In genomic region chr2:176140130-176140519, GRCh38 we compare ENCODE assay signal across 8 cellular contexts. TPM values are rescaled to one million over a fixed set of nuclear protein-coding genes. Genes with fewer than 3 reads are reported as not detected.
DNase-seq lines count a peak whose midpoint lies in the region; ATAC-seq and TF ChIP-seq lines count a peak whose summit lies in the region.
"Had no signal": no experiment of that assay in that cellular context is flagged by ENCODE, and none has a peak within 500 bp of the region (broad histone marks: within the 10 kb centered on the region; RNA-seq: fewer than 3 reads in every experiment).

No MANE protein-coding gene starts in this region.

- H2AFZ ChIP-seq in GM23338: peak overlapping the region; percentile 97; the same call in 1 of the 2 replicates

- H4K20me1 ChIP-seq in GM23338 (replicated peaks; ENCODE audit: insufficient read depth): peaks cover 37% of the 10 kb centered on the region

- H3K27me3 Mint-ChIP-seq in GM23338 (ENCODE audit: insufficient read depth, low read depth, poor library complexity): peaks cover 98% of the 10 kb centered on the region
- peaks cover 61 to 97% (median 82%) of the 10 kb centered on the region in 5 donors for H3K27me3 Mint-ChIP-seq in naive thymus-derived CD8-positive, alpha-beta T cell

- POLR2A ChIA-PET in naive thymus-derived CD8-positive, alpha-beta T cell (lab: Charles Lee): no interaction called here

- H3K4me3 ChIP-seq in GM23338 (peak overlapping the region; percentile 64), spleen (peak overlapping the region in 7 of 8 donors; percentile 22 to 67 (median 38))

- H3K9me2 ChIP-seq in GM23338 (ENCODE audit: insufficient read depth): no peaks in the 10 kb centered on the region

- H3K4me1 Mint-ChIP-seq in GM23338: peaks cover 20% of the 10 kb centered on the region
- peaks cover 9 to 36% (median 31%) of the 10 kb centered on the region in 4 donors for H3K4me1 Mint-ChIP-seq in naive thymus-derived CD8-positive, alpha-beta T cell

- H3K36me3 Mint-ChIP-seq in GM23338 (ENCODE audit: low read depth): no peaks in the 10 kb centered on the region; the same call in 2 of the 3 replicates
- H3K36me3 Mint-ChIP-seq in naive thymus-derived CD8-positive, alpha-beta T cell: peaks cover 2 to 18% (median 17%) of the 10 kb centered on the region in 3 donors

- H3K4me1 ChIP-seq in GM23338 (ENCODE audit: insufficient read depth): peaks cover 25% of the 10 kb centered on the region
- peaks cover 7 to 48% (median 33%) of the 10 kb centered on the region in 6 donors for H3K4me1 ChIP-seq in spleen

- no peaks in the 10 kb centered on the region for H3K36me3 ChIP-seq in GM23338 (ENCODE audit: insufficient read depth)
- no peaks in the 10 kb centered on the region for H3K36me3 ChIP-seq in spleen

- ATAC-seq in GM23338 (no peak), HG02870 (IDR thresholded peaks at IDR 0.05; ENCODE audit: unreplicated experiment) (no peak)
- no peak for ATAC-seq in naive thymus-derived CD8-positive, alpha-beta T cell

- no peak for TF ChIP-seq POLR2A in spleen (IDR thresholded peaks at IDR 0.05)

- intact Hi-C loops in spleen (cut with DNase I; ENCODE audit: low total_unique reads): loop anchor here (5.0 kb wide), 1 partner anchor 412 kb away; no protein-coding TSS in a partner anchor

- peaks cover 3% of the 10 kb centered on the region; the same call in 1 of the 3 replicates for H3K9me3 Mint-ChIP-seq in GM23338
- H3K9me3 Mint-ChIP-seq in naive thymus-derived CD8-positive, alpha-beta T cell: peaks cover 0 to 35% (median 8%) of the 10 kb centered on the region in 9 donors

- 9 to 18% (median 14%) methylated on average over 13 of the region's 13 CpGs for WGBS in spleen, 5 donors

- H3K4me2 ChIP-seq in GM23338: peak overlapping the region; percentile 81

- H3K4me3 Mint-ChIP-seq in GM23338: peak overlapping the region; percentile 62
- H3K4me3 Mint-ChIP-seq in naive thymus-derived CD8-positive, alpha-beta T cell: peak overlapping the region in 4 of 10 donors; percentile 26 to 56 (median 32)

- TF ChIP-seq CTCF in GM23338 (conservative IDR thresholded peaks at IDR 0.05; ENCODE audit: low read depth in 2 of 2) (no peak), spleen (IDR thresholded peaks at IDR 0.05 in 8 of 11, conservative IDR thresholded peaks at IDR 0.05 in 3 of 11) (no peak)

- H3K27ac ChIP-seq in GM23338 (ENCODE audit: low read depth): no peak overlapping the region
- H3K27ac ChIP-seq in spleen: peak overlapping the region in 7 of 8 donors; percentile 73 to 93 (median 86)

- H3K27ac Mint-ChIP-seq in GM23338: no peak overlapping the region
- H3K27ac Mint-ChIP-seq in naive thymus-derived CD8-positive, alpha-beta T cell: peak overlapping the region in 1 of 10 donors; percentile 24

- H3K27me3 ChIP-seq in GM23338 (ENCODE audit: insufficient read depth) (peaks cover 100% of the 10 kb centered on the region), spleen (replicated peaks in 1 of 7) (peaks cover 0 to 100% (median 68%) of the 10 kb centered on the region in 7 donors)

- H3K79me2 ChIP-seq in GM23338 (replicated peaks; ENCODE audit: insufficient read depth): no peaks in the 10 kb centered on the region

- no peaks in the 10 kb centered on the region for H3K9me3 ChIP-seq in spleen

- peaks cover 30% of the 10 kb centered on the region for H3F3A ChIP-seq in GM23338 (replicated peaks; ENCODE audit: low read depth)

- no peak for DNase-seq in GM23338 (ENCODE audit: low spot score)
- peak; percentile 76 for DNase-seq in RPMI7951 (ENCODE audit: low read depth)
- DNase-seq in globus pallidus (ENCODE audit: low spot score): peak; percentile 11
- DNase-seq in spleen: no peak
- no peak for DNase-seq in naive thymus-derived CD8-positive, alpha-beta T cell
- no peak for DNase-seq in NCI-H1436 treated with DMSO at 0.1 percent for 48 hours (lab: John Stamatoyannopoulos, UW)

RNA-seq across cellular contexts. Expression of gene HOXD8, which starts 10.6 kb away (rescaled TPM):
- total RNA-seq in GM23338 (2014; rRNA removed; shearing (Covaris generic)): not detected in 2 replicates
- polyA plus RNA-seq in GM23338 (2016; fragmentation: Nextera tagmentation; extraction: Ambion mirVana) (not detected in 2 replicates), spleen (10 to 100 TPM in 1 of 3 donors, 1 to 10 TPM in 2; 4.7 to 15.7 (median 6.0) TPM)
- 11.7 and 16.1 TPM in 2 replicates for total RNA-seq in RPMI7951 (2014; rRNA removed; shearing (Covaris generic))
- 10 to 100 TPM; 10.5 to 27.0 (median 16.8) TPM for total RNA-seq in spleen
- not detected for total RNA-seq in naive thymus-derived CD8-positive, alpha-beta T cell
- polyA plus RNA-seq in naive thymus-derived CD8-positive, alpha-beta T cell: not detected

RNA-seq across cellular contexts. Expression of gene HOXD4, which starts 11.2 kb away (rescaled TPM):
- total RNA-seq in GM23338 (2014; rRNA removed; shearing (Covaris generic)): not detected in 2 replicates
- not detected in 2 replicates for polyA plus RNA-seq in GM23338 (2016; fragmentation: Nextera tagmentation; extraction: Ambion mirVana)
- total RNA-seq in RPMI7951 (2014; rRNA removed; shearing (Covaris generic)): 7.2 and 9.6 TPM in 2 replicates
- total RNA-seq in spleen: 1 to 10 TPM; 3.9 to 9.8 (median 8.3) TPM
- 1 to 10 TPM in 2 of 3 donors, under 1 TPM in 1; 0.88 to 5.1 (median 2.1) TPM for polyA plus RNA-seq in spleen
- not detected for total RNA-seq in naive thymus-derived CD8-positive, alpha-beta T cell
- polyA plus RNA-seq in naive thymus-derived CD8-positive, alpha-beta T cell: not detected
- total RNA-seq: temporal lobe had no signal

RNA-seq across cellular contexts. Expression of gene HOXD3, which starts 17.0 kb away (rescaled TPM):
- total RNA-seq in GM23338 (2014; rRNA removed; shearing (Covaris generic)): not detected in 2 replicates
- not detected in 2 replicates for polyA plus RNA-seq in GM23338 (2016; fragmentation: Nextera tagmentation; extraction: Ambion mirVana)
- total RNA-seq in RPMI7951 (2014; rRNA removed; shearing (Covaris generic)): 1.6 and 2.1 TPM in 2 replicates
- 10 to 100 TPM in 2 of 7 donors, 1 to 10 TPM in 5; 4.5 to 15.3 (median 9.8) TPM for total RNA-seq in spleen
- polyA plus RNA-seq in spleen: 1 to 10 TPM; 1.2 to 4.4 (median 1.7) TPM
- not detected for total RNA-seq in naive thymus-derived CD8-positive, alpha-beta T cell
- not detected for polyA plus RNA-seq in naive thymus-derived CD8-positive, alpha-beta T cell
- total RNA-seq: temporal lobe had no signal

RNA-seq across cellular contexts. Expression of gene HOXD9, which starts 17.6 kb away (rescaled TPM):
- total RNA-seq in GM23338 (2014; rRNA removed; shearing (Covaris generic)): not detected in 2 replicates
- not detected in 2 replicates for polyA plus RNA-seq in GM23338 (2016; fragmentation: Nextera tagmentation; extraction: Ambion mirVana)
- 1.4 TPM in 2 replicates for total RNA-seq in RPMI7951 (2014; rRNA removed; shearing (Covaris generic))
- 1 to 10 TPM; 1.1 to 4.0 (median 2.9) TPM for total RNA-seq in spleen
- 1 to 10 TPM; 1.2 to 3.6 (median 1.5) TPM for polyA plus RNA-seq in spleen
- total RNA-seq in naive thymus-derived CD8-positive, alpha-beta T cell: not detected
- polyA plus RNA-seq in naive thymus-derived CD8-positive, alpha-beta T cell: not detected
- total RNA-seq: temporal lobe had no signal

RNA-seq across cellular contexts. Expression of gene HOXD10, which starts 23.5 kb away (rescaled TPM):
- not detected in 2 replicates for total RNA-seq in GM23338 (2014; rRNA removed; shearing (Covaris generic))
- not detected in 2 replicates for polyA plus RNA-seq in GM23338 (2016; fragmentation: Nextera tagmentation; extraction: Ambion mirVana)
- not detected in 2 replicates for total RNA-seq in RPMI7951 (2014; rRNA removed; shearing (Covaris generic))
- total RNA-seq in spleen: not detected
- polyA plus RNA-seq in spleen: under 1 TPM in 1 of 3 donors, not detected in 2; 0.06 TPM
- not detected for total RNA-seq in naive thymus-derived CD8-positive, alpha-beta T cell
- not detected for polyA plus RNA-seq in naive thymus-derived CD8-positive, alpha-beta T cell
- total RNA-seq: temporal lobe had no signal

Comparison
In these comparisons a context has a peak if more than half of its experiments do, and no peak if none do; other contexts are left out.
1. DNase-seq: peak in RPMI7951 (single experiment) and globus pallidus (single experiment); none in GM23338 (single experiment), spleen (single experiment), naive thymus-derived CD8-positive, alpha-beta T cell (0 of 10) and NCI-H1436 treated with DMSO at 0.1 percent for 48 hours (single experiment).
2. RNA of gene HOXD8, which starts 10.6 kb away (total RNA-seq): 10.5 to 27.0 TPM in spleen and 11.7 to 16.1 TPM in RPMI7951; not detected in GM23338 and not detected in naive thymus-derived CD8-positive, alpha-beta T cell; every median in the first group is over 10 times any median in the second.